Comparison of ENCODE assay signal across 20 cellular contexts in genomic region chr3:187104342-187104741, GRCh38. TPM values are rescaled to one million over a fixed set of nuclear protein-coding genes. Genes with fewer than 3 reads are reported as not detected.
A peak's percentile ranks its signal among the peaks of the same experiment; 100 is the strongest.
DNase-seq lines count a peak whose midpoint lies in the region; ATAC-seq and TF ChIP-seq lines count a peak whose summit lies in the region.
"Had no signal": no experiment of that assay in that cellular context is flagged by ENCODE, and none has a peak within 500 bp of the region (broad histone marks: within the 10 kb centered on the region; RNA-seq: fewer than 3 reads in every experiment).

No MANE protein-coding gene starts in this region.

- intact Hi-C loops in ascending aorta (cut with DNase I) (loop anchor here (5.0 kb wide), 1 partner anchor 127 kb away; no protein-coding TSS in a partner anchor), left ventricle myocardium superior (cut with micrococcal nuclease) (no loop called here)

- H3K27ac ChIP-seq in C4-2B (peak overlapping the region; percentile 1; the same call in 1 of the 2 replicates), ascending aorta (peak overlapping the region; percentile 82 to 86)
- H3K27ac ChIP-seq: RWPE1, SJSA1 had no signal

- H3K4me1 Mint-ChIP-seq in nephron progenitor cell: peaks cover 12% of the 10 kb centered on the region

- no peak for DNase-seq in ascending aorta (ENCODE audit: low spot score in 2 of 2)
- no peak for DNase-seq in left ventricle myocardium superior
- DNase-seq in nephron progenitor cell: no peak
- DNase-seq: DMS153; EL; HFFc6; NCI-H1417; NCI-H2029; NCI-H2171; NCI-H446; NCI-H69; NK-92 treated with Interleukin-12 subunit alpha and Interleukin-12 subunit beta, amount 100 ng/mL, for 24 hours had no signal

- peaks cover under 1% of the 10 kb centered on the region for H3K27me3 Mint-ChIP-seq in nephron progenitor cell (ENCODE audit: low read depth, poor library complexity)

- no peaks in the 10 kb centered on the region for H3K36me3 ChIP-seq in ascending aorta
- H3K36me3 ChIP-seq: SJSA1 had no signal

- H3K27me3 ChIP-seq in ascending aorta: no peaks in the 10 kb centered on the region
- H3K27me3 ChIP-seq: SJSA1 had no signal

- H3K4me1 ChIP-seq in ascending aorta: peaks cover 18 to 52% of the 10 kb centered on the region in 2 donors

- H3K4me3 Mint-ChIP-seq in nephron progenitor cell: no peak overlapping the region
- H3K4me3 Mint-ChIP-seq: HFFc6 had no signal

- peak; percentile 48 for ATAC-seq in left ventricle myocardium superior
- no peak for ATAC-seq in GM19351 (IDR thresholded peaks at IDR 0.05; ENCODE audit: unreplicated experiment)
- ATAC-seq in GM19035 (IDR thresholded peaks at IDR 0.05; ENCODE audit: unreplicated experiment): no peak
- no peak for ATAC-seq in HG03565 (IDR thresholded peaks at IDR 0.05; ENCODE audit: unreplicated experiment)

- H3K36me3 Mint-ChIP-seq in nephron progenitor cell (ENCODE audit: low read depth): peaks cover 14% of the 10 kb centered on the region
- H3K36me3 Mint-ChIP-seq: CD14-positive monocyte had no signal

- H3K27ac Mint-ChIP-seq in nephron progenitor cell: peak overlapping the region; percentile 68
- H3K27ac Mint-ChIP-seq: CD14-positive monocyte, HFFc6 had no signal

- H3K4me3 ChIP-seq in ascending aorta: peak overlapping the region in 1 of 2 donors; percentile 50
- H3K4me3 ChIP-seq: SJSA1 had no signal

- peaks cover 12% of the 10 kb centered on the region for H3K9me3 Mint-ChIP-seq in nephron progenitor cell
- H3K9me3 Mint-ChIP-seq: HFFc6 had no signal

- H3K9me3 ChIP-seq in ascending aorta: no peaks in the 10 kb centered on the region
- H3K9me3 ChIP-seq: SJSA1 had no signal

- no peak for TF ChIP-seq CTCF in C4-2B (conservative IDR thresholded peaks at IDR 0.05)
- TF ChIP-seq CTCF in ascending aorta (IDR thresholded peaks at IDR 0.05): no peak
- TF ChIP-seq CTCF in nephron progenitor cell (IDR thresholded peaks at IDR 0.05): no peak

RNA-seq across cellular contexts. Expression of gene RPL39L, which starts 35.0 kb away (rescaled TPM):
- total RNA-seq in ascending aorta: 3.1 TPM
- total RNA-seq in left ventricle myocardium superior: 4.1 TPM
- total RNA-seq: HT1080 had no signal
